Comparison of ENCODE assay signal across 12 cellular contexts in the genomic region with DNA sequence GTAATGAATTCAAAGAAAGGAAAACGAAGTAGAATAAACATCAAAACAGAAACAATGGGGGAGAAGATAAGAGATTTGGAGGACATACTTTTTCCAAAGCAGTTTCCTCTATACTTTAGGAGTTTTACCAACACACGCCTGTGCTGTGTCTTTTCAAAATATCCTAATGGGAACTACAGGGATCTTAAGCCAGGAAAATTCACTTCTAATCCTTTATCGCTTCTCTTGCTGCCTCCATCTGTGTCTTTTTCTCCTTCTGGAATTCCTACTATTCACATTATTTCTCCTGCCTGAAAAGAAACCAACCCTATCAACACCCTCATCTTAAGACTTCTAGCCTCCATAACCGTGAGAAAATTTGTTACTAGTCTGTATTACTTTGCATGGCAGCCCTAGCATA. TPM values are rescaled to one million over a fixed set of nuclear protein-coding genes. Genes with fewer than 3 reads are reported as not detected.
DNase-seq lines count a peak whose midpoint lies in the region; ATAC-seq, FAIRE-seq and TF ChIP-seq lines count a peak whose summit lies in the region.
"Had no signal": no experiment of that assay in that cellular context is flagged by ENCODE, and none has a peak within 500 bp of the region (broad histone marks: within the 10 kb centered on the region; RNA-seq: fewer than 3 reads in every experiment).

No MANE protein-coding gene starts in this region.

- H3F3A ChIP-seq in Loucy (ENCODE audit: low read depth): peaks cover 3% of the 10 kb centered on the region; the same call in 1 of the 2 replicates
- peaks cover 62% of the 10 kb centered on the region for H3F3A ChIP-seq in neural progenitor cell (ENCODE audit: low read depth)

- no peak for FAIRE-seq in K562 (lab: Jason Lieb, UNC)

- DNase-seq in DND-41 (no peak), K562 (ENCODE audit: extremely low read depth in 1 of 4, low spot score in 3 of 4) (peak in 1 of 4 experiments; percentile 3), neural progenitor cell (ENCODE audit: low spot score) (no peak), NCI-H446 (lab: John Stamatoyannopoulos, UW) (no peak), Ammon's horn (ENCODE audit: low spot score) (no peak), NCI-H146 treated with DMSO at 0.1 percent for 48 hours (lab: John Stamatoyannopoulos, UW; ENCODE audit: unreplicated experiment) (no peak)
- DNase-seq: effector CD4-positive, alpha-beta T cell; GOT3; hippocampal formation; stomach; T-helper 9 cell had no signal

- H3K79me2 ChIP-seq in DND-41 (ENCODE audit: insufficient read depth, low read length) (peaks cover 100% of the 10 kb centered on the region), Loucy (ENCODE audit: insufficient read depth, low read length) (peaks cover 100% of the 10 kb centered on the region), K562 (ENCODE audit: control insufficient read depth, insufficient read depth, low read length) (peaks cover 100% of the 10 kb centered on the region), neural progenitor cell (ENCODE audit: low read depth) (peaks cover 100% of the 10 kb centered on the region)

- H3K4me3 ChIP-seq in DND-41 (ENCODE audit: low read depth in 1 of 2, low read length in 2 of 2): peak overlapping the region in 1 of 2 experiments; percentile 1; a peak in 1 of 4 replicates
- H3K4me3 ChIP-seq in Loucy (ENCODE audit: low read length, poor library complexity, severe bottlenecking): peak overlapping the region; percentile 98
- no peak overlapping the region; the same call in 1 of the 2 replicates for H3K4me3 ChIP-seq in K562
- H3K4me3 ChIP-seq in neural progenitor cell: peak overlapping the region; percentile 18
- H3K4me3 ChIP-seq: stomach had no signal

- no peak for TF ChIP-seq RAD21 in K562 (CRISPR knock-in tag; conservative IDR thresholded peaks at IDR 0.05 in 1 of 2, IDR thresholded peaks at IDR 0.05 in 1 of 2)

- H4K20me1 ChIP-seq in DND-41 (ENCODE audit: insufficient read depth, low read length): peaks cover 81% of the 10 kb centered on the region
- peaks cover 96% of the 10 kb centered on the region for H4K20me1 ChIP-seq in Loucy (ENCODE audit: insufficient read depth, low read length, poor library complexity, severe bottlenecking)
- peaks cover 71% of the 10 kb centered on the region for H4K20me1 ChIP-seq in K562 (replicated peaks; ENCODE audit: control insufficient read depth, insufficient read depth, low read length)
- peaks cover 95% of the 10 kb centered on the region for H4K20me1 ChIP-seq in neural progenitor cell (ENCODE audit: low read depth)

- no peak for TF ChIP-seq EP300 in K562 (IDR thresholded peaks at IDR 0.05; ENCODE audit: low read length)

- BruUV-seq in K562 (replicated peaks; lab: Mats Ljungman, UMichigan): no TSS peak

- intact Hi-C loops in K562 (cut with micrococcal nuclease): no loop called here

- CTCF ChIA-PET in K562 (lab: Yijun Ruan, JAX; ENCODE audit: low intra/inter-chr PET ratio): no interaction called here

- H3K36me3 ChIP-seq in DND-41 (ENCODE audit: insufficient read depth, low read length): peaks cover 67% of the 10 kb centered on the region
- H3K36me3 ChIP-seq in Loucy (ENCODE audit: insufficient read depth, low read length): peaks cover 19% of the 10 kb centered on the region
- H3K36me3 ChIP-seq in K562 (ENCODE audit: control insufficient read depth, insufficient read depth, low read length): peaks cover 79% of the 10 kb centered on the region
- H3K36me3 ChIP-seq in neural progenitor cell: no peaks in the 10 kb centered on the region

- in situ Hi-C loops in K562 (cut with MboI): no loop called here

- POLR2A ChIA-PET in K562 (lab: Yijun Ruan, JAX): interaction anchor here (0.6 to 5.4 kb wide), 7 partner anchors 9 to 47 kb away, joined by 3 to 22 read pairs (median 5); no protein-coding TSS in a partner anchor

- TF ChIP-seq CTCF in DND-41 (IDR thresholded peaks at IDR 0.05; ENCODE audit: borderline replicate concordance, extremely low read depth, low read length, poor library complexity, severe bottlenecking): no peak
- TF ChIP-seq CTCF in Loucy (conservative IDR thresholded peaks at IDR 0.05; ENCODE audit: low read length): no peak
- no peak for TF ChIP-seq CTCF in K562 (IDR thresholded peaks at IDR 0.05 in 2 of 3, conservative IDR thresholded peaks at IDR 0.05 in 1 of 3; ENCODE audit: insufficient read depth in 2 of 3, low read depth in 1 of 3, low read length in 3 of 3)
- TF ChIP-seq CTCF in neural progenitor cell (IDR thresholded peaks at IDR 0.05): no peak

- WGBS in K562 (ENCODE audit: insufficient coverage, low coverage, missing lambda C conversion rate): 11% methylated on average over 4 of the region's 4 CpGs

- H3K4me2 ChIP-seq in DND-41 (ENCODE audit: insufficient read depth, low read length): peak overlapping the region; percentile 94
- H3K4me2 ChIP-seq in Loucy (ENCODE audit: low read depth, low read length, poor library complexity, severe bottlenecking): peak overlapping the region; percentile 91
- peak overlapping the region; percentile 50 for H3K4me2 ChIP-seq in K562 (ENCODE audit: insufficient read depth, low read length)
- peak overlapping the region; percentile 65 for H3K4me2 ChIP-seq in neural progenitor cell

- H3K27me3 ChIP-seq in DND-41 (ENCODE audit: insufficient read depth, low read length, poor library complexity) (no peaks in the 10 kb centered on the region), Loucy (ENCODE audit: insufficient read depth, low read length, poor library complexity, severe bottlenecking) (no peaks in the 10 kb centered on the region), K562 (ENCODE audit: control insufficient read depth in 2 of 2, insufficient read depth in 2 of 2, low read length in 2 of 2) (no peaks in the 10 kb centered on the region), neural progenitor cell (no peaks in the 10 kb centered on the region)
- H3K27me3 ChIP-seq: stomach had no signal

- peaks cover 61% of the 10 kb centered on the region for H3K4me1 Mint-ChIP-seq in neural progenitor cell

- H3K9me3 Mint-ChIP-seq in neural progenitor cell: no peaks in the 10 kb centered on the region

- H3K4me1 ChIP-seq in DND-41 (ENCODE audit: insufficient read depth, low read length): peaks cover 86% of the 10 kb centered on the region
- peaks cover 82% of the 10 kb centered on the region for H3K4me1 ChIP-seq in Loucy (ENCODE audit: insufficient read depth, low read length, poor library complexity, severe bottlenecking)
- peaks cover 35 to 58% of the 10 kb centered on the region in 2 experiments for H3K4me1 ChIP-seq in K562 (replicated peaks in 1 of 2; ENCODE audit: control insufficient read depth in 2 of 2, insufficient read depth in 2 of 2, low read length in 2 of 2)
- peaks cover 50% of the 10 kb centered on the region for H3K4me1 ChIP-seq in neural progenitor cell

- H3K9me1 ChIP-seq in K562 (ENCODE audit: control insufficient read depth, insufficient read depth, low read length): peaks cover 4% of the 10 kb centered on the region

- no peak for ATAC-seq in DND-41 (ENCODE audit: insufficient read depth, low read depth)
- no peak for ATAC-seq in K562

- peak; percentile 47 for TF ChIP-seq POLR2A in K562 (conservative IDR thresholded peaks at IDR 0.05)

- H3K9me2 ChIP-seq in Loucy (replicated peaks; ENCODE audit: low read depth, low read length): no peaks in the 10 kb centered on the region

- H2AFZ ChIP-seq in DND-41 (ENCODE audit: low read depth, low read length) (no peak overlapping the region), Loucy (ENCODE audit: low read length) (no peak overlapping the region), K562 (ENCODE audit: low read depth, low read length) (no peak overlapping the region), neural progenitor cell (replicated peaks) (no peak overlapping the region)

- H3K27me3 Mint-ChIP-seq in neural progenitor cell (ENCODE audit: insufficient read depth, low read depth): no peaks in the 10 kb centered on the region

- no peak overlapping the region for H3K4me3 Mint-ChIP-seq in neural progenitor cell

- H3K9ac ChIP-seq in DND-41 (ENCODE audit: low read depth, low read length) (peak overlapping the region; percentile 98), Loucy (ENCODE audit: low read depth, low read length, poor library complexity, severe bottlenecking) (peak overlapping the region; percentile 94), K562 (ENCODE audit: insufficient read depth in 1 of 2, low read depth in 2 of 2, low read length in 2 of 2) (peak overlapping the region in 1 of 2 experiments; percentile 49; a peak in 3 of 4 replicates), neural progenitor cell (no peak overlapping the region)

- no peaks in the 10 kb centered on the region for H3K9me3 ChIP-seq in DND-41 (ENCODE audit: insufficient read depth, low read length, severe bottlenecking)
- H3K9me3 ChIP-seq in Loucy (ENCODE audit: insufficient read depth, low read depth, low read length): no peaks in the 10 kb centered on the region
- H3K9me3 ChIP-seq in K562 (replicated peaks; ENCODE audit: control insufficient read depth, insufficient read depth, low read depth, low read length): no peaks in the 10 kb centered on the region
- no peaks in the 10 kb centered on the region for H3K9me3 ChIP-seq in neural progenitor cell (ENCODE audit: low read depth)
- H3K9me3 ChIP-seq: stomach had no signal

- H3K27ac Mint-ChIP-seq in neural progenitor cell: no peak overlapping the region

- H3K27ac ChIP-seq in DND-41 (ENCODE audit: low read length) (peak overlapping the region; percentile 26), K562 (ENCODE audit: extremely low read depth, low read depth, low read length) (peak overlapping the region; percentile 96; the same call in 2 of the 3 replicates), neural progenitor cell (peak overlapping the region; percentile 87)

- peaks cover 12% of the 10 kb centered on the region for H3K36me3 Mint-ChIP-seq in neural progenitor cell

RNA-seq across cellular contexts. Expression of gene HNRNPF, which starts 6.8 kb away (rescaled TPM):
- total RNA-seq in K562 (2011; cell fraction: chromatin; rRNA removed; ENCODE audit: low replicate concordance): 85.6 and 109 TPM in 2 replicates
- 72.0 and 75.3 TPM in 2 replicates for total RNA-seq in K562 (2011; cell fraction: nucleolus; rRNA removed)
- total RNA-seq in K562 (2011; cell fraction: nucleoplasm; rRNA removed): 72.8 and 78.1 TPM in 2 replicates
- total RNA-seq in K562 (2014; rRNA removed) (475 and 482 TPM in 2 replicates), K562 (2014; rRNA removed; fragmentation: Illumina TruSeq; extraction: Trizol) (350 and 367 TPM in 2 replicates), K562 (2015; rRNA removed; fragmentation: Illumina TruSeq; extraction: Trizol) (425 and 438 TPM in 2 replicates), K562 (2021) (436 and 489 TPM in 2 replicates), neural progenitor cell (ENCODE audit: low replicate concordance) (175 and 180 TPM in 2 replicates)
- polyA plus RNA-seq in K562 (2011; rRNA removed) (331 and 341 TPM in 2 replicates), K562 (2014; fragmentation: Illumina TruSeq; extraction: Trizol) (450 and 461 TPM in 2 replicates), K562 (2014; fragmentation: Nextera tagmentation; extraction: Ambion mirVana) (100 to 1,000 TPM; 192 to 289 TPM), K562 (2014; rRNA removed) (390 and 416 TPM in 2 replicates)
- 281 and 294 TPM in 2 replicates for polyA plus RNA-seq in K562 (2011; cell fraction: cytosol; rRNA removed)
- 122 and 160 TPM in 2 replicates for polyA plus RNA-seq in K562 (2011; cell fraction: nucleus; rRNA removed)
- polyA plus RNA-seq in K562 (2012): 322 and 499 TPM in 2 replicates
- polyA minus RNA-seq in K562 (2011; rRNA and poly(A)+ RNA removed): 441 and 450 TPM in 2 replicates
- 190 and 194 TPM in 2 replicates for polyA minus RNA-seq in K562 (2011; cell fraction: cytosol; rRNA and poly(A)+ RNA removed)
- 39.4 and 62.3 TPM in 2 replicates for polyA minus RNA-seq in K562 (2011; cell fraction: nucleus; rRNA and poly(A)+ RNA removed)

RNA-seq across cellular contexts. Expression of gene FXYD4, which starts 30.7 kb away (rescaled TPM):
- not detected in 2 replicates for total RNA-seq in K562 (2011; cell fraction: chromatin; rRNA removed; ENCODE audit: low replicate concordance)
- total RNA-seq in K562 (2011; cell fraction: nucleolus; rRNA removed): not detected in 2 replicates
- total RNA-seq in K562 (2011; cell fraction: nucleoplasm; rRNA removed): not detected in 2 replicates
- total RNA-seq in K562 (2014; rRNA removed) (not detected in 2 replicates), K562 (2014; rRNA removed; fragmentation: Illumina TruSeq; extraction: Trizol) (not detected in 2 replicates), K562 (2015; rRNA removed; fragmentation: Illumina TruSeq; extraction: Trizol) (not detected in 2 replicates), K562 (2021) (not detected in 2 replicates), neural progenitor cell (ENCODE audit: low replicate concordance) (not detected in 2 replicates)
- polyA plus RNA-seq in K562 (2011; rRNA removed) (not detected in 2 replicates), K562 (2014; fragmentation: Illumina TruSeq; extraction: Trizol) (not detected in 2 replicates), K562 (2014; fragmentation: Nextera tagmentation; extraction: Ambion mirVana) (not detected), K562 (2014; rRNA removed) (0.94 TPM in 1 of 2 replicates, not detected in the other)
- 0.07 TPM in 1 of 2 replicates, not detected in the other for polyA plus RNA-seq in K562 (2011; cell fraction: cytosol; rRNA removed)
- not detected in 2 replicates for polyA plus RNA-seq in K562 (2011; cell fraction: nucleus; rRNA removed)
- polyA plus RNA-seq in K562 (2012): 0.37 TPM in 1 of 2 replicates, not detected in the other
- not detected in 2 replicates for polyA minus RNA-seq in K562 (2011; rRNA and poly(A)+ RNA removed)
- polyA minus RNA-seq in K562 (2011; cell fraction: cytosol; rRNA and poly(A)+ RNA removed): not detected in 2 replicates
- polyA minus RNA-seq in K562 (2011; cell fraction: nucleus; rRNA and poly(A)+ RNA removed): not detected in 2 replicates
- total RNA-seq: stomach had no signal

RNA-seq across cellular contexts. Expression of gene ZNF487, which starts 34.7 kb away (rescaled TPM):
- total RNA-seq in K562 (2011; cell fraction: chromatin; rRNA removed; ENCODE audit: low replicate concordance): 4.8 and 7.6 TPM in 2 replicates
- total RNA-seq in K562 (2011; cell fraction: nucleolus; rRNA removed): 4.8 and 5.1 TPM in 2 replicates
- total RNA-seq in K562 (2011; cell fraction: nucleoplasm; rRNA removed): 5.8 and 8.5 TPM in 2 replicates
- 2.7 and 3.2 TPM in 2 replicates for total RNA-seq in K562 (2014; rRNA removed)
- 4.1 and 4.3 TPM in 2 replicates for total RNA-seq in K562 (2014; rRNA removed; fragmentation: Illumina TruSeq; extraction: Trizol)
- total RNA-seq in K562 (2015; rRNA removed; fragmentation: Illumina TruSeq; extraction: Trizol): 3.7 and 4.3 TPM in 2 replicates
- total RNA-seq in K562 (2021): 1.9 and 3.5 TPM in 2 replicates
- 5.5 and 5.9 TPM in 2 replicates for polyA plus RNA-seq in K562 (2011; rRNA removed)
- polyA plus RNA-seq in K562 (2011; cell fraction: cytosol; rRNA removed): 4.7 and 4.9 TPM in 2 replicates
- 2.3 and 3.1 TPM in 2 replicates for polyA plus RNA-seq in K562 (2011; cell fraction: nucleus; rRNA removed)
- polyA plus RNA-seq in K562 (2012): 2.6 and 6.6 TPM in 2 replicates
- 4.1 and 4.2 TPM in 2 replicates for polyA plus RNA-seq in K562 (2014; fragmentation: Illumina TruSeq; extraction: Trizol)
- 1 to 10 TPM; 6.1 to 6.5 TPM for polyA plus RNA-seq in K562 (2014; fragmentation: Nextera tagmentation; extraction: Ambion mirVana)
- 3.2 and 3.7 TPM in 2 replicates for polyA plus RNA-seq in K562 (2014; rRNA removed)
- polyA minus RNA-seq in K562 (2011; rRNA and poly(A)+ RNA removed): 1.4 and 1.7 TPM in 2 replicates
- polyA minus RNA-seq in K562 (2011; cell fraction: cytosol; rRNA and poly(A)+ RNA removed): 1.3 and 1.7 TPM in 2 replicates
- polyA minus RNA-seq in K562 (2011; cell fraction: nucleus; rRNA and poly(A)+ RNA removed): 1.3 and 2.7 TPM in 2 replicates
- total RNA-seq in neural progenitor cell (ENCODE audit: low replicate concordance): 2.0 and 3.5 TPM in 2 replicates

Comparison
In these comparisons a context has a peak if more than half of its experiments do, and no peak if none do; other contexts are left out.
1. H3K27ac ChIP-seq: peak in every context shown above with its lines; median percentile 96 in K562; 87 in neural progenitor cell; 26 in DND-41.